In the genomic region with DNA sequence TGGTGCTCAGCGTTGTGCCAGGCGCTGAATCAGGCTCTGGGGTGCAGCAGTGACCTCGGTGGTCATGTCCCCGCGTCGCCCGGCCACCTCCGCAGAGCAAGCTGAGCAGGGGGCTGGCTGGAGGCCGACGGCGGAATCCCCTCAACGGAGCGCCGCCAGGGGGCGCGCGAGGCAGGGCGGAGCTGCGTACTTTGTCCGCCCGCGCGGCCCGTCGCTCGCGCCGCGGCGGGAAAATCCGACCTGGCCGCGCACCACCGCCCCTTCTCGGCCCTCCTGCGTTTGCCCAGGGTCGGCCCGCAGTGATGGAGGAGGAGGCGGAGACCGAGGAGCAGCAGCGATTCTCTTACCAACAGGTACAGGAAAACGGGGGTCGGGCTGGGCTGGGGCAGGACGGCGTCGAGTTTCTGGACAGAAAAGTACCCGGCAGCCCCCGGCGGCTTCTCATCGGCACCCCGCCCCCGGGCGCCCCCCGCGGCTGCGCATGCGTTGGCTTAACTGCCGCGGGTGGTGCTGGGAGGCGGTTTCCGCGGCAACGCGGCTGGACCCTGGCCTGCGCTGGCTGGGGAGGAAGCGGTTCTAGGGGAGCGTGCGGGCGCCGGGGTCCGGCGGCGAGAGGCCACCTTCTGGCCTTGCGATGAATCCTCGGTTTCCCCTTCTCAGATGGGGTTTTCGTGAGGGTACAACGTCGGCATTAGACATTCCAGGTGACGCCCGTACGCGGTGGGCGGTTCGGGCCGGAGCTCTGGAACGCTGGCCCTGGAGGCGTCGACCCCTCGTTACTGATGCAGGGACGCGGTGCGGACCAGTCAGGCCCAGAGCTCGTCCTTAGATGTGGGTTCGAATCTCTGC, we compare ENCODE assay signal across 8 cellular contexts. TPM values are rescaled to one million over a fixed set of nuclear protein-coding genes. Genes with fewer than 3 reads are reported as not detected.
A peak's percentile ranks its signal among the peaks of the same experiment; 100 is the strongest.
DNase-seq lines count a peak whose midpoint lies in the region; ATAC-seq, FAIRE-seq and TF ChIP-seq lines count a peak whose summit lies in the region.

A gene (plus strand): TSS at position 218 of the 849 bp plus-strand sequence. CDS start 85 bp downstream, at position 303.

- TF ChIP-seq CTCF in H1 (IDR thresholded peaks at IDR 0.05; ENCODE audit: control extremely low read depth in 1 of 3, insufficient read depth in 1 of 3, low read depth in 1 of 3, low read length in 3 of 3), result peak; percentile 84 to 92 (median 90)

- CTCF ChIA-PET in H1 (lab: Charles Lee; ENCODE audit: partially characterized antibody), result interaction anchor here (0.6 to 10.9 kb wide), 31 partner anchors 10 to 802 kb away, joined by 3 to 132 read pairs (median 4); a partner anchor contains a TSS

- peak within 1 kb of the TSS; percentile 66 to 80 (median 72) for H3K4me3 ChIP-seq in H1 (ENCODE audit: extremely low read depth in 1 of 4, insufficient read depth in 2 of 4, low read depth in 3 of 4, low read length in 4 of 4)

- no peaks in the 10 kb centered on the region for H3K27me3 ChIP-seq in H1 (replicated peaks in 1 of 4; ENCODE audit: control insufficient read depth in 3 of 4, extremely low read depth in 1 of 4, insufficient read depth in 3 of 4, low read length in 3 of 4)

- peak within 1 kb of the TSS; percentile 55 to 100 for H3K4me2 ChIP-seq in H1 (ENCODE audit: insufficient read depth in 1 of 2, low read depth in 2 of 2, low read length in 2 of 2)

- H4K8ac ChIP-seq in H1 (ENCODE audit: extremely low read depth, insufficient read depth, low read length), result peak within 1 kb of the TSS; percentile 99

- H3K36me3 ChIP-seq in H1 (ENCODE audit: control insufficient read depth in 2 of 4, insufficient read depth in 4 of 4, low read length in 3 of 4), result no peaks in the 10 kb centered on the region

- peak within 1 kb of the TSS; percentile 96 for H3K27ac ChIP-seq in H1 (ENCODE audit: low read depth, low read length)

- peak within 1 kb of the TSS; percentile 98 for H3K4ac ChIP-seq in H1 (replicated peaks; ENCODE audit: insufficient read length, low read depth, low read length)

- TF ChIP-seq RAD21 in H1 (IDR thresholded peaks at IDR 0.05 in 1 of 2, conservative IDR thresholded peaks at IDR 0.05 in 1 of 2; ENCODE audit: low read depth in 2 of 2, low read length in 2 of 2), result peak; percentile 38 to 60

- no peaks in the 10 kb centered on the region for H4K20me1 ChIP-seq in H1 (replicated peaks in 1 of 2; ENCODE audit: control insufficient read depth in 1 of 2, insufficient read depth in 2 of 2, low read length in 2 of 2)

- H3K23me2 ChIP-seq in H1 (ENCODE audit: low read depth, low read length), result peaks cover 9% of the 10 kb centered on the region

- H3K4me1 ChIP-seq in H1 (replicated peaks in 1 of 4; ENCODE audit: control insufficient read depth in 3 of 4, insufficient read depth in 4 of 4, low read length in 3 of 4), result peaks cover 0 to 5% (median under 1%) of the 10 kb centered on the region in 4 experiments; a peak in 4 of 7 replicates

- H3K23ac ChIP-seq in H1 (ENCODE audit: insufficient read length), result no peak within 1 kb of the TSS

- H2BK15ac ChIP-seq in H1 (ENCODE audit: low read length), result peak within 1 kb of the TSS; percentile 84

- FAIRE-seq in H1 (lab: Jason Lieb, UNC), result no peak

- DNase-seq in COR-L47 (lab: John Stamatoyannopoulos, UW), result peak; percentile 91
- peak; percentile 75 for DNase-seq in HS-27A (ENCODE audit: low read depth)
- peak; percentile 73 for DNase-seq in NOMO-1 treated with DMSO at 0.1 percent for 48 hours (lab: John Stamatoyannopoulos, UW; ENCODE audit: unreplicated experiment)
- DNase-seq in activated CD8-positive, alpha-beta memory T cell treated with anti-CD3 and anti-CD28 coated beads for 48 hours (ENCODE audit: low read depth in 2 of 3, low spot score in 2 of 3), result peak; percentile 86 to 87 (median 86)
- peak; percentile 67 to 98 for DNase-seq in H1 (ENCODE audit: low read depth in 1 of 2, low spot score in 2 of 2)
- DNase-seq in mesenteric fat pad (ENCODE audit: low spot score), result peak; percentile 98
- peak; percentile 85 for DNase-seq in stimulated activated CD8-positive, alpha-beta memory T cell treated with anti-CD3 and anti-CD28 coated beads, Interleukin-15, amount 100 ng/mL, for 1 hour (ENCODE audit: low read depth)

- no peak within 1 kb of the TSS for H2BK12ac ChIP-seq in H1 (ENCODE audit: low read depth, low read length)

- peak within 1 kb of the TSS; percentile 98 for H3K56ac ChIP-seq in H1 (replicated peaks; ENCODE audit: insufficient read length, low read depth, low read length)

- peak within 1 kb of the TSS; percentile 83 to 94 (median 92) for H3K9ac ChIP-seq in H1 (replicated peaks in 1 of 4; ENCODE audit: extremely low read depth in 1 of 4, low read depth in 3 of 4, low read length in 3 of 4)

- H2BK20ac ChIP-seq in H1 (ENCODE audit: low read length), result no peak within 1 kb of the TSS

- H3K79me2 ChIP-seq in H1 (ENCODE audit: control insufficient read depth in 1 of 2, insufficient read depth in 2 of 2, low read length in 2 of 2), result no peaks in the 10 kb centered on the region

- peak within 1 kb of the TSS; percentile 98 for H2BK5ac ChIP-seq in H1 (ENCODE audit: low read depth, low read length)

- peak; percentile 68 for ATAC-seq in GM19467 (IDR thresholded peaks at IDR 0.05; ENCODE audit: unreplicated experiment)

- H4K5ac ChIP-seq in H1 (ENCODE audit: insufficient read length, low read depth, low read length), result peak within 1 kb of the TSS; percentile 99

- H2AK5ac ChIP-seq in H1 (ENCODE audit: low read depth, low read length), result no peak within 1 kb of the TSS; the same call in 1 of the 2 replicates

- peak within 1 kb of the TSS; percentile 91 for H2AFZ ChIP-seq in H1 (ENCODE audit: low read length)

- H3K14ac ChIP-seq in H1 (ENCODE audit: insufficient read length), result no peak within 1 kb of the TSS

- TF ChIP-seq POLR2A in H1 (IDR thresholded peaks at IDR 0.05; ENCODE audit: control extremely low read depth in 1 of 2, low read depth in 2 of 2, low read length in 2 of 2), result peak in 1 of 2 experiments; percentile 90; a peak in 2 of 3 replicates

- no peaks in the 10 kb centered on the region for H3K79me1 ChIP-seq in H1 (ENCODE audit: low read depth, low read length)

- POLR2A ChIA-PET in H1 (lab: Charles Lee; ENCODE audit: partially characterized antibody), result interaction anchor here (0.9 to 3.7 kb wide), 15 partner anchors 10 to 77 kb away, joined by 3 to 23 read pairs (median 7); a partner anchor contains a TSS

- peak within 1 kb of the TSS; percentile 99 for H3K18ac ChIP-seq in H1 (ENCODE audit: extremely low read depth, low read length)

- H3K9me3 ChIP-seq in H1 (ENCODE audit: insufficient read depth in 2 of 2, low read depth in 1 of 2, low read length in 1 of 2), result no peaks in the 10 kb centered on the region

- H4K91ac ChIP-seq in H1 (replicated peaks; ENCODE audit: insufficient read length, low read length), result peak within 1 kb of the TSS; percentile 100

- H2BK120ac ChIP-seq in H1 (replicated peaks; ENCODE audit: low read depth, low read length), result peak within 1 kb of the TSS; percentile 74

- no peak for TF ChIP-seq EP300 in H1 (IDR thresholded peaks at IDR 0.05; ENCODE audit: borderline replicate concordance in 1 of 2, low read depth in 2 of 2, low read length in 2 of 2)

- WGBS in H1 (ENCODE audit: extremely low coverage in 1 of 2, insufficient coverage in 1 of 2, insufficient read length in 1 of 2, insufficient replicate concordance in 2 of 2, low coverage in 1 of 2, low lambda C conversion rate in 2 of 2, missing lambda C conversion rate in 1 of 2), 2 experiments, result 2% methylated on average over 69 of the region's 94 CpGs; no CpG with 5 or more reads in 1 of the 2 experiments

TF ChIP-seq in H1, 55 proteins besides CTCF, POLR2A, EP300 and RAD21 (continues in another document):
- no peak for TF ChIP-seq ZNF274 (IDR thresholded peaks at IDR 0.05; ENCODE audit: borderline replicate concordance, extremely low read depth, low read length)
- TF ChIP-seq TBP (IDR thresholded peaks at IDR 0.05; ENCODE audit: low read depth, low read length), result peak; percentile 49
- peak; percentile 69 for TF ChIP-seq CREB1 (IDR thresholded peaks at IDR 0.05)
- TF ChIP-seq RFX5 (IDR thresholded peaks at IDR 0.05; ENCODE audit: borderline replicate concordance, low read depth, low read length), result no peak
- TF ChIP-seq SRF (IDR thresholded peaks at IDR 0.05; ENCODE audit: low read depth, low read length), result peak; percentile 3; the same call in 1 of the 2 replicates
- TF ChIP-seq EGR1 (IDR thresholded peaks at IDR 0.05; ENCODE audit: borderline replicate concordance, low read depth, low read length), result peak; percentile 52; the same call in 1 of the 2 replicates
- peak in 1 of 2 experiments; percentile 82; a peak in 1 of 4 replicates for TF ChIP-seq HDAC2 (IDR thresholded peaks at IDR 0.05; ENCODE audit: borderline replicate concordance in 1 of 2, low read depth in 2 of 2, low read length in 2 of 2)
- TF ChIP-seq, protein P1, sequence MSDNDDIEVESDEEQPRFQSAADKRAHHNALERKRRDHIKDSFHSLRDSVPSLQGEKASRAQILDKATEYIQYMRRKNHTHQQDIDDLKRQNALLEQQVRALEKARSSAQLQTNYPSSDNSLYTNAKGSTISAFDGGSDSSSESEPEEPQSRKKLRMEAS (IDR thresholded peaks at IDR 0.05), result peak; percentile 89
- TF ChIP-seq, protein P2, sequence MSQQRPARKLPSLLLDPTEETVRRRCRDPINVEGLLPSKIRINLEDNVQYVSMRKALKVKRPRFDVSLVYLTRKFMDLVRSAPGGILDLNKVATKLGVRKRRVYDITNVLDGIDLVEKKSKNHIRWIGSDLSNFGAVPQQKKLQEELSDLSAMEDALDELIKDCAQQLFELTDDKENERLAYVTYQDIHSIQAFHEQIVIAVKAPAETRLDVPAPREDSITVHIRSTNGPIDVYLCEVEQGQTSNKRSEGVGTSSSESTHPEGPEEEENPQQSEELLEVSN (IDR thresholded peaks at IDR 0.05), result peak; percentile 98
- no peak; the same call in 1 of the 2 replicates for TF ChIP-seq JUND (IDR thresholded peaks at IDR 0.05; ENCODE audit: low read length)
- TF ChIP-seq NRF1 (IDR thresholded peaks at IDR 0.05; ENCODE audit: low read depth, low read length), result peak; percentile 89
- TF ChIP-seq YY1 (IDR thresholded peaks at IDR 0.05; ENCODE audit: low read depth, low read length), result peak; percentile 9; the same call in 1 of the 2 replicates
- TF ChIP-seq PHF8 (conservative IDR thresholded peaks at IDR 0.05; ENCODE audit: low read depth, low read length), result peak; percentile 97
- no peak for TF ChIP-seq CEBPB (IDR thresholded peaks at IDR 0.05; ENCODE audit: low read depth, low read length)

RNA-seq across cellular contexts. Expression of the gene that starts here (rescaled TPM):
- total RNA-seq in H1 (2021; fragmentation: NEBNext Ultra II Directional; extraction: Animal tissue kit (Norgen Biotek cat#: 25700)), result 15.7 and 20.3 TPM in 2 replicates
- polyA plus RNA-seq in H1 (2011; rRNA removed), result 7.8 and 9.2 TPM in 2 replicates
- 9.1 TPM for polyA plus RNA-seq in H1 (2011; cell fraction: cytosol; rRNA removed)
- 10.4 TPM for polyA plus RNA-seq in H1 (2011; cell fraction: nucleus; rRNA removed)
- polyA plus RNA-seq in H1 (2012, experiment 1 of 2), result 13.9 to 20.0 TPM (median 15.4 TPM) in 4 replicates
- 8.4 TPM for polyA plus RNA-seq in H1 (2012, experiment 2 of 2)
- polyA plus RNA-seq in H1 (2013, experiment 1 of 2), result 35.0 TPM
- polyA plus RNA-seq in H1 (2013, experiment 2 of 2), result 30.2 TPM
- polyA minus RNA-seq in H1 (2011; rRNA and poly(A)+ RNA removed), result 2.6 and 3.2 TPM in 2 replicates
- 5.4 TPM for polyA minus RNA-seq in H1 (2011; cell fraction: cytosol; rRNA and poly(A)+ RNA removed)
- 15.0 TPM for polyA minus RNA-seq in H1 (2011; cell fraction: nucleus; rRNA and poly(A)+ RNA removed)
- 6.7 TPM for total RNA-seq in mesenteric fat pad

Comparison
In these comparisons a context has a peak if more than half of its experiments do, and no peak if none do; other contexts are left out.
1. Peak in every context shown above with its lines: DNase-seq, ATAC-seq, H3K4me3 ChIP-seq and H3K27ac ChIP-seq.